In the genomic region with DNA sequence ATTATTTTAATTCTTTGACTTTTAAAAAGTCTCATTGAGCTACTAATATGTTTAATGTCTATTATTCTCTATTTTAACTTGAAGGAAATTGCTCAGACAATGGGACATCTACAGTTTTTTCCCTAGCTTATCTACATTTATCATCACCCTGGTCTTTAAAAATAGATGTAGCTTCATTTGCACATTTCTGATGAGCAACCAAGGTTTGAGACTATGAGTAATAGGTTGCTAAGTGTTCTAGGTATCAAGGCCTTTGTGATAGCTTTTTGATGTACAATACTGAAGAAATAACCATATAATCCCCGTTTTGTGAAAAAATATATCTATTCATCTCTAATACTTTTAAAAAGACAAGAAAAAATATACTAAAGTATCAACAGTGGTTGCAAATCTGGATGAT, we compare ENCODE assay signal across 17 cellular contexts. TPM values are rescaled to one million over a fixed set of nuclear protein-coding genes. Genes with fewer than 3 reads are reported as not detected.
DNase-seq lines count a peak whose midpoint lies in the region; ATAC-seq and TF ChIP-seq lines count a peak whose summit lies in the region.
"Had no signal": no experiment of that assay in that cellular context is flagged by ENCODE, and none has a peak within 500 bp of the region (broad histone marks: within the 10 kb centered on the region; RNA-seq: fewer than 3 reads in every experiment).

No MANE protein-coding gene starts in this region.

- ATAC-seq in RWPE2 (ENCODE audit: low read depth) (0 out of 3 replicates have a peak, but pooled peaks have one; percentile 29), foreskin keratinocyte (peak; percentile 66), GM19324 (IDR thresholded peaks at IDR 0.05; ENCODE audit: low FRiP score, unreplicated experiment) (no peak)
- ATAC-seq: CD8-positive, alpha-beta T cell had no signal

- H3K9ac ChIP-seq in mammary epithelial cell (ENCODE audit: insufficient read depth, low read length) = no peak overlapping the region

- 82% methylated on average over 1 of the region's 1 CpG for WGBS in mammary epithelial cell (ENCODE audit: low coverage, missing lambda C conversion rate)

- in situ Hi-C loops in mammary epithelial cell (cut with MboI; ENCODE audit: low sequenced_read_pairs in 2 of 2) = no loop called here

- no TSS peak for BruUV-seq in mammary epithelial cell (replicated peaks; lab: Mats Ljungman, UMichigan)

- TF ChIP-seq POLR2A in breast epithelium (IDR thresholded peaks at IDR 0.05) = no peak

- H3K27ac ChIP-seq in mammary epithelial cell (ENCODE audit: insufficient read depth, low read depth, low read length) (no peak overlapping the region), breast epithelium (no peak overlapping the region), RWPE2 (ENCODE audit: poor library complexity, severe bottlenecking) (no peak overlapping the region), foreskin keratinocyte (no peak overlapping the region)

- H3K4me3 ChIP-seq in mammary epithelial cell (replicated peaks in 1 of 3; ENCODE audit: insufficient read depth in 1 of 3, low read depth in 2 of 3, low read length in 3 of 3) (no peak overlapping the region), breast epithelium (no peak overlapping the region), RWPE2 (ENCODE audit: severe bottlenecking) (no peak overlapping the region)

- no peaks in the 10 kb centered on the region for H4K20me1 ChIP-seq in mammary epithelial cell (ENCODE audit: insufficient read depth, low read length)

- H3K4me1 ChIP-seq in mammary epithelial cell (ENCODE audit: insufficient read depth, low read length) (no peaks in the 10 kb centered on the region), breast epithelium (no peaks in the 10 kb centered on the region), RWPE2 (ENCODE audit: insufficient read depth, poor library complexity, severe bottlenecking) (no peaks in the 10 kb centered on the region), foreskin keratinocyte (peaks cover 4% of the 10 kb centered on the region)

- CTCF ChIA-PET in mammary epithelial cell (lab: Charles Lee; ENCODE audit: low non-redundant PET) = no interaction called here

- DNase-seq in mammary epithelial cell = peak; percentile 52
- no peak for DNase-seq in breast epithelium (ENCODE audit: low spot score in 2 of 2)
- DNase-seq in RWPE2 (ENCODE audit: low spot score) = no peak
- DNase-seq in foreskin keratinocyte = peak; percentile 8 to 34
- DNase-seq in HCEC 1CT = no peak
- no peak for DNase-seq in central memory CD4-positive, alpha-beta T cell
- DNase-seq: CD8-positive, alpha-beta T cell; DND-41; GF-D8; H9; NCI-H2107; NCI-H226; NCI-H526 had no signal

- H3K4me2 ChIP-seq in mammary epithelial cell (ENCODE audit: insufficient read depth, low read depth, low read length) = no peak overlapping the region

- H3K36me3 ChIP-seq in mammary epithelial cell (ENCODE audit: insufficient read depth, low read length) (no peaks in the 10 kb centered on the region), breast epithelium (no peaks in the 10 kb centered on the region), RWPE2 (ENCODE audit: low read depth) (no peaks in the 10 kb centered on the region)

- TF ChIP-seq CTCF in mammary epithelial cell (conservative IDR thresholded peaks at IDR 0.05 in 1 of 2, IDR thresholded peaks at IDR 0.05 in 1 of 2; ENCODE audit: extremely low read depth in 1 of 2, insufficient read depth in 1 of 2, low read depth in 1 of 2, low read length in 2 of 2) = no peak
- TF ChIP-seq CTCF in breast epithelium (IDR thresholded peaks at IDR 0.05) = no peak
- TF ChIP-seq CTCF in RWPE2 (IDR thresholded peaks at IDR 0.05; ENCODE audit: poor library complexity, severe bottlenecking) = no peak
- no peak for TF ChIP-seq CTCF in foreskin keratinocyte (conservative IDR thresholded peaks at IDR 0.05)

- no peak overlapping the region for H2AFZ ChIP-seq in mammary epithelial cell (ENCODE audit: low read depth, low read length)

- intact Hi-C loops in mammary epithelial cell (cut with micrococcal nuclease) = no loop called here
- intact Hi-C loops in breast epithelium (cut with DNase I; ENCODE audit: low total_unique reads) = no loop called here

- dilution Hi-C loops in mammary epithelial cell (cut with HindIII; ENCODE audit: low sequenced_read_pairs) = no loop called here

- H3K27me3 ChIP-seq in mammary epithelial cell (ENCODE audit: insufficient read depth, low read length) (no peaks in the 10 kb centered on the region), breast epithelium (no peaks in the 10 kb centered on the region), RWPE2 (ENCODE audit: insufficient read depth, poor library complexity, severe bottlenecking) (no peaks in the 10 kb centered on the region), foreskin keratinocyte (no peaks in the 10 kb centered on the region)

- no peaks in the 10 kb centered on the region for H3K79me2 ChIP-seq in mammary epithelial cell (ENCODE audit: insufficient read depth, low read length)

- H3K9me3 ChIP-seq in mammary epithelial cell (replicated peaks; ENCODE audit: insufficient read depth, low read length) (no peaks in the 10 kb centered on the region), breast epithelium (no peaks in the 10 kb centered on the region), RWPE2 (ENCODE audit: severe bottlenecking) (peaks cover 3% of the 10 kb centered on the region)

RNA-seq across cellular contexts. Expression of gene STAT4, which starts 47.0 kb away (rescaled TPM):
- total RNA-seq in mammary epithelial cell (1 to 10 TPM; 2.5 to 4.5 TPM), breast epithelium (1 to 10 TPM; 1.6 to 5.9 (median 3.6) TPM), foreskin keratinocyte (0.46 and 0.71 TPM in 2 replicates)
- polyA plus RNA-seq in mammary epithelial cell (1.6 TPM), foreskin keratinocyte (0.25 and 0.30 TPM in 2 replicates)
- polyA minus RNA-seq in mammary epithelial cell = 38.2 TPM
- total RNA-seq: HT-29, OCI-LY7, SK-MEL-5 had no signal

Comparison
In these comparisons a context has a peak if more than half of its experiments do, and no peak if none do; other contexts are left out.
1. DNase-seq: peak in mammary epithelial cell (single experiment) and foreskin keratinocyte (2 of 2); none in breast epithelium (0 of 2), RWPE2 (single experiment), HCEC 1CT (single experiment) and central memory CD4-positive, alpha-beta T cell (single experiment).